In genomic region chr11:66278396-66279091, GRCh38 we compare ENCODE assay signal across 9 cellular contexts. TPM values are rescaled to one million over a fixed set of nuclear protein-coding genes. Genes with fewer than 3 reads are reported as not detected.
DNase-seq lines count a peak whose midpoint lies in the region; ATAC-seq, FAIRE-seq and TF ChIP-seq lines count a peak whose summit lies in the region.
"Had no signal": no experiment of that assay in that cellular context is flagged by ENCODE, and none has a peak within 500 bp of the region (broad histone marks: within the 10 kb centered on the region; RNA-seq: fewer than 3 reads in every experiment).

No MANE protein-coding gene starts in this region.

- H3K27ac ChIP-seq in PC-3 (ENCODE audit: low read length): no peak overlapping the region
- H3K27ac ChIP-seq in ectodermal cell (ENCODE audit: insufficient read depth, low read depth, low read length, poor library complexity, severe bottlenecking): peak overlapping the region; percentile 20
- no peak overlapping the region for H3K27ac ChIP-seq in small intestine (ENCODE audit: low read depth in 1 of 2, low read length in 1 of 2)

- no peak; the same call in 1 of the 2 replicates for ATAC-seq in PC-3
- ATAC-seq in HG02763 (IDR thresholded peaks at IDR 0.05; ENCODE audit: unreplicated experiment): no peak
- ATAC-seq in GM18870 (IDR thresholded peaks at IDR 0.05; ENCODE audit: unreplicated experiment): no peak

- H3K27me3 ChIP-seq in PC-3 (ENCODE audit: low read length): no peaks in the 10 kb centered on the region
- H3K27me3 ChIP-seq in ectodermal cell (ENCODE audit: control insufficient read depth, insufficient read depth, low read length, poor library complexity, severe bottlenecking): no peaks in the 10 kb centered on the region
- H3K27me3 ChIP-seq in small intestine (ENCODE audit: control insufficient read depth in 2 of 2, insufficient read depth in 2 of 2, low read length in 2 of 2): no peaks in the 10 kb centered on the region

- no peak overlapping the region for H3K4me3 ChIP-seq in PC-3 (ENCODE audit: low read length)
- peak overlapping the region; percentile 40 for H3K4me3 ChIP-seq in ectodermal cell (ENCODE audit: insufficient read depth, low read depth, low read length)
- peak overlapping the region; percentile 8 to 49 for H3K4me3 ChIP-seq in small intestine (ENCODE audit: low read depth in 1 of 2, low read length in 2 of 2)

- no peaks in the 10 kb centered on the region for H4K20me1 ChIP-seq in PC-3 (ENCODE audit: low read length)

- CTCF ChIA-PET in PC-3 (lab: Charles Lee): no interaction called here

- BruUV-seq in PC-3 (replicated peaks; lab: Mats Ljungman, UMichigan): no TSS peak

- H3K9ac ChIP-seq in PC-3 (ENCODE audit: low read length): no peak overlapping the region

- H3K9me2 ChIP-seq in PC-3 (replicated peaks; ENCODE audit: low read length): no peaks in the 10 kb centered on the region

- H3K4me1 ChIP-seq in PC-3 (ENCODE audit: insufficient read depth, low read length) (peaks cover 9% of the 10 kb centered on the region; the same call in 1 of the 2 replicates), ectodermal cell (ENCODE audit: control insufficient read depth, insufficient read depth, low read length) (peaks cover 40% of the 10 kb centered on the region), small intestine (ENCODE audit: control insufficient read depth in 2 of 2, insufficient read depth in 1 of 2, low read depth in 1 of 2, low read length in 1 of 2) (peaks cover 0 to 1% of the 10 kb centered on the region in 2 donors)

- H3F3A ChIP-seq in PC-3 (ENCODE audit: low read length, unreplicated experiment): no peaks in the 10 kb centered on the region

- no peaks in the 10 kb centered on the region for H3K79me2 ChIP-seq in PC-3 (ENCODE audit: low read length)

- intact Hi-C loops in PC-3 (cut with micrococcal nuclease): no loop called here

- FAIRE-seq in small intestine (lab: Jason Lieb, UNC): no peak

- H3K36me3 ChIP-seq in PC-3 (ENCODE audit: low read depth, low read length) (peaks cover 19% of the 10 kb centered on the region; the same call in 1 of the 2 replicates), ectodermal cell (ENCODE audit: control insufficient read depth, insufficient read depth, low read length) (peaks cover 17% of the 10 kb centered on the region), small intestine (ENCODE audit: control insufficient read depth in 2 of 2, insufficient read depth in 2 of 2, low read length in 2 of 2) (peaks cover 9 to 15% of the 10 kb centered on the region in 2 donors)

- no peak overlapping the region for H3K4me2 ChIP-seq in PC-3 (ENCODE audit: low read length)

- H2AFZ ChIP-seq in PC-3 (ENCODE audit: low read length): no peak overlapping the region

- no peak for TF ChIP-seq CTCF in PC-3 (conservative IDR thresholded peaks at IDR 0.05; ENCODE audit: low read depth, low read length)

- H3K9me3 ChIP-seq in PC-3 (ENCODE audit: low read length): no peaks in the 10 kb centered on the region
- H3K9me3 ChIP-seq in ectodermal cell (ENCODE audit: control insufficient read depth, low read length): no peaks in the 10 kb centered on the region
- no peaks in the 10 kb centered on the region for H3K9me3 ChIP-seq in small intestine (ENCODE audit: control insufficient read depth, low read depth)

- WGBS in ectodermal cell, 2 experiments: 1% methylated on average over 36 to 37 of the region's 40 CpGs
- 2 to 5% (median 2%) methylated on average over 24 to 40 of the region's 40 CpGs for WGBS in small intestine, 3 donors

- POLR2A ChIA-PET in PC-3 (lab: Charles Lee; ENCODE audit: unreplicated experiment): interaction anchor here (0.6 kb wide), 1 partner anchor 10 kb away, joined by 13 read pairs; no protein-coding TSS in a partner anchor

- DNase-seq in NCI-H2171 treated with DMSO at 0.1 percent for 48 hours (lab: John Stamatoyannopoulos, UW) (peak; percentile 50), NCI-H2171 (lab: John Stamatoyannopoulos, UW) (no peak), PC-3 (peak; percentile 18), small intestine (no peak), globus pallidus (ENCODE audit: low spot score) (no peak)
- DNase-seq: hippocampal formation had no signal

RNA-seq across cellular contexts. Expression of gene CNIH2, which starts 0.6 kb away (rescaled TPM):
- total RNA-seq in PC-3 (2014; rRNA removed): 2.2 and 5.2 TPM in 2 replicates
- 43.9 TPM for polyA plus RNA-seq in ectodermal cell (2013, experiment 1 of 4)
- 33.4 TPM for polyA plus RNA-seq in ectodermal cell (2013, experiment 2 of 4)
- 39.5 TPM for polyA plus RNA-seq in ectodermal cell (2013, experiment 3 of 4)
- polyA plus RNA-seq in ectodermal cell (2013, experiment 4 of 4): 41.3 TPM
- 1 to 10 TPM in 1 of 3 donors, under 1 TPM in 2; 0.81 to 1.1 (median 0.89) TPM for polyA plus RNA-seq in small intestine

RNA-seq across cellular contexts. Expression of gene RAB1B, which starts 10.1 kb away (rescaled TPM):
- total RNA-seq in PC-3 (2014; rRNA removed): 355 and 380 TPM in 2 replicates
- polyA plus RNA-seq in ectodermal cell (2013, experiment 1 of 4): 123 TPM
- 123 TPM for polyA plus RNA-seq in ectodermal cell (2013, experiment 2 of 4)
- polyA plus RNA-seq in ectodermal cell (2013, experiment 3 of 4): 104 TPM
- polyA plus RNA-seq in ectodermal cell (2013, experiment 4 of 4): 116 TPM
- 100 to 1,000 TPM; 176 to 205 (median 182) TPM for polyA plus RNA-seq in small intestine

RNA-seq across cellular contexts. Expression of gene YIF1A, which starts 10.4 kb away (rescaled TPM):
- total RNA-seq in PC-3 (2014; rRNA removed): 196 and 236 TPM in 2 replicates
- 30.8 TPM for polyA plus RNA-seq in ectodermal cell (2013, experiment 1 of 4)
- polyA plus RNA-seq in ectodermal cell (2013, experiment 2 of 4): 33.2 TPM
- polyA plus RNA-seq in ectodermal cell (2013, experiment 3 of 4): 35.0 TPM
- 34.7 TPM for polyA plus RNA-seq in ectodermal cell (2013, experiment 4 of 4)
- polyA plus RNA-seq in small intestine: 100 to 1,000 TPM; 127 to 144 (median 143) TPM

RNA-seq across cellular contexts. Expression of gene TMEM151A, which starts 13.2 kb away (rescaled TPM):
- total RNA-seq in PC-3 (2014; rRNA removed): not detected in 2 replicates
- polyA plus RNA-seq in ectodermal cell (2013, experiment 1 of 4): not detected
- 0.07 TPM for polyA plus RNA-seq in ectodermal cell (2013, experiment 2 of 4)
- polyA plus RNA-seq in ectodermal cell (2013, experiment 3 of 4): 0.21 TPM
- polyA plus RNA-seq in ectodermal cell (2013, experiment 4 of 4): 0.12 TPM
- polyA plus RNA-seq in small intestine: under 1 TPM in 2 of 3 donors, not detected in 1; 0.54 to 0.91 TPM

RNA-seq across cellular contexts. Expression of gene KLC2, which starts 21.0 kb away (rescaled TPM):
- total RNA-seq in PC-3 (2014; rRNA removed): 32.1 and 51.5 TPM in 2 replicates
- polyA plus RNA-seq in ectodermal cell (2013, experiment 1 of 4): 58.2 TPM
- polyA plus RNA-seq in ectodermal cell (2013, experiment 2 of 4): 64.4 TPM
- 55.0 TPM for polyA plus RNA-seq in ectodermal cell (2013, experiment 3 of 4)
- 50.5 TPM for polyA plus RNA-seq in ectodermal cell (2013, experiment 4 of 4)
- polyA plus RNA-seq in small intestine: 10 to 100 TPM in 1 of 3 donors, 1 to 10 TPM in 2; 8.4 to 19.3 (median 9.8) TPM

Comparison
In these comparisons a context has a peak if more than half of its experiments do, and no peak if none do; other contexts are left out.
1. DNase-seq: peak in NCI-H2171 treated with DMSO at 0.1 percent for 48 hours (single experiment) and PC-3 (single experiment); none in NCI-H2171 (single experiment), small intestine (single experiment) and globus pallidus (single experiment).